2 cellular contexts compared by ENCODE assay signal in genomic region chr5:52952483-52952882, GRCh38.
TF ChIP-seq lines count a peak whose summit lies in the region.

No MANE protein-coding gene starts in this region.

TF ChIP-seq in HepG2, 621 proteins besides CTCF, POLR2A, EP300 and RAD21:
- TF ChIP-seq GMEB2 (CRISPR knock-in tag; IDR thresholded peaks at IDR 0.05; ENCODE audit: low read depth), result no peak
- TF ChIP-seq SCMH1 (CRISPR knock-in tag; IDR thresholded peaks at IDR 0.05; ENCODE audit: borderline replicate concordance), result no peak
- TF ChIP-seq ZNF432 (CRISPR knock-in tag; IDR thresholded peaks at IDR 0.05; ENCODE audit: borderline replicate concordance), result no peak
- TF ChIP-seq MAFK (conservative IDR thresholded peaks at IDR 0.05 in 1 of 2, IDR thresholded peaks at IDR 0.05 in 1 of 2; ENCODE audit: low read length in 2 of 2), result peak; percentile 91 to 98
- TF ChIP-seq ZNF615 (CRISPR knock-in tag; IDR thresholded peaks at IDR 0.05; ENCODE audit: borderline replicate concordance), result no peak
- TF ChIP-seq MAFF (IDR thresholded peaks at IDR 0.05; ENCODE audit: low read depth, low read length), result peak; percentile 94
- no peak for TF ChIP-seq GATA4 (IDR thresholded peaks at IDR 0.05; ENCODE audit: borderline replicate concordance, low read depth)
- TF ChIP-seq, protein P1, sequence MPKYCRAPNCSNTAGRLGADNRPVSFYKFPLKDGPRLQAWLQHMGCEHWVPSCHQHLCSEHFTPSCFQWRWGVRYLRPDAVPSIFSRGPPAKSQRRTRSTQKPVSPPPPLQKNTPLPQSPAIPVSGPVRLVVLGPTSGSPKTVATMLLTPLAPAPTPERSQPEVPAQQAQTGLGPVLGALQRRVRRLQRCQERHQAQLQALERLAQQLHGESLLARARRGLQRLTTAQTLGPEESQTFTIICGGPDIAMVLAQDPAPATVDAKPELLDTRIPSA (CRISPR knock-in tag; IDR thresholded peaks at IDR 0.05; ENCODE audit: borderline replicate concordance), result no peak

TF ChIP-seq in H1, 55 proteins besides CTCF, POLR2A, EP300 and RAD21:
- TF ChIP-seq TBP (IDR thresholded peaks at IDR 0.05; ENCODE audit: low read depth, low read length) (no peak), MAFK (IDR thresholded peaks at IDR 0.05; ENCODE audit: low read depth, low read length) (peak; percentile 76; the same call in 1 of the 2 replicates)
